Comparison of ENCODE assay signal across 8 cellular contexts in the genomic region with DNA sequence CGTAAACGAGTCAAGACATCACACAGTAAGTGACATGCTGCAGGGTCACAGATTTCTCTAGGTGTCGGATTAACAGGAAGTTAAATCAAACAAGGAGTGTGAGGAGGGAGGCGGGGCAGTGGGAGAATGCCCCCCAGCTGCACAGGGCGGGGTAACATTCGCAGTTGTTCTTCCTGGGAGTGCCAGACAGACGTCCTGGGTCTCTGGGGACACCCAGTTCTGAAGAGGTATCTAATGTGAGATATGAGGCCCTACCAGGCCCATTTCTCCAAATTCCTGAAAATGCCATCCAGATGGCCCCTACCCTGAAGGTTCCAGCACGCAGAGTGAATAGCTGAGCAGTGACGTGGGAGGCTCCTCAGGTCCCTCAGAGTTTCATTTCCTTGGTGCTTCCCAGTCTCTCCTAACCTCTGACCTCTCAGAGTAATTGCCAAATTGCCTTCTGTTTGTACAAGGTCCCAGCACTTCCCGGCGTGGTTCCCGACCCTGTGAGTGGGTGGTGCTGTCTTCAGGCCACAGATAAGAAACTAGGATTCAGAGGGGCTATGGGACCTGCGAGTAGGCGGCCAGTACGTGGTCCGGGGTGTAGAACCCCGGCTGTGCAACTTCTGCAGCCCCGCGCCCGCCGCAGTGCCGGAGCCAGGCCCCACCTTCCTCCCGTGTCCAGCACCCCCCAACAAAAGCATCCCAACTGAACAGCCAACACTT. TPM values are rescaled to one million over a fixed set of nuclear protein-coding genes. Genes with fewer than 3 reads are reported as not detected.
A peak's percentile ranks its signal among the peaks of the same experiment; 100 is the strongest.
DNase-seq lines count a peak whose midpoint lies in the region; ATAC-seq and TF ChIP-seq lines count a peak whose summit lies in the region.

No MANE protein-coding gene starts in this region.

- intact Hi-C loops in mucosa of descending colon (cut with DNase I, micrococcal nuclease) = loop anchor here (5.0 to 10.0 kb wide), 2 partner anchors 207 to 215 kb away; no protein-coding TSS in a partner anchor

- CTCF ChIA-PET in AG04449 (lab: Yijun Ruan, JAX) = interaction anchor here (1.0 to 9.2 kb wide), 19 partner anchors 8 to 317 kb away, joined by 3 to 140 read pairs (median 5); no protein-coding TSS in a partner anchor

- peak overlapping the region; percentile 84 to 88 for H3K27ac Mint-ChIP-seq in effector memory CD8-positive, alpha-beta T cell

- H3K9me3 ChIP-seq in RWPE2 (ENCODE audit: severe bottlenecking) (no peaks in the 10 kb centered on the region), mucosa of descending colon (no peaks in the 10 kb centered on the region)

- DNase-seq in AG04449 (ENCODE audit: low read depth, low spot score) (no peak), RWPE2 (ENCODE audit: low spot score) (no peak), mucosa of descending colon (peak; percentile 80 to 83 (median 82)), globus pallidus (ENCODE audit: low spot score) (no peak)
- DNase-seq in effector memory CD8-positive, alpha-beta T cell = peak in 2 of 3 experiments; percentile 5 to 36

- H3K27ac ChIP-seq in RWPE2 (ENCODE audit: poor library complexity, severe bottlenecking) = peak overlapping the region; percentile 89

- POLR2A ChIA-PET in AG04449 (lab: Yijun Ruan, JAX) = interaction anchor here (0.7 to 2.9 kb wide), 4 partner anchors 169 to 216 kb away, joined by 3 to 35 read pairs (median 5); no protein-coding TSS in a partner anchor

- H3K36me3 Mint-ChIP-seq in effector memory CD8-positive, alpha-beta T cell (ENCODE audit: insufficient read depth) = peaks cover 17% of the 10 kb centered on the region

- H3K4me3 ChIP-seq in AG04449 (ENCODE audit: low read depth, low read length) (peak overlapping the region; percentile 80), GM12875 (ENCODE audit: low read depth, low read length) (peak overlapping the region; percentile 77), RWPE2 (ENCODE audit: severe bottlenecking) (peak overlapping the region; percentile 86), mucosa of descending colon (peak overlapping the region; percentile 86)

- ATAC-seq in RWPE2 (ENCODE audit: low read depth) (peak; percentile 28), mucosa of descending colon (peak; percentile 47), GM21723 (IDR thresholded peaks at IDR 0.05; ENCODE audit: unreplicated experiment) (no peak), GM18520 (IDR thresholded peaks at IDR 0.05; ENCODE audit: unreplicated experiment) (no peak)
- no peak for ATAC-seq in effector memory CD8-positive, alpha-beta T cell (replicated peaks)

- H3K27me3 Mint-ChIP-seq in effector memory CD8-positive, alpha-beta T cell = peaks cover 10 to 19% of the 10 kb centered on the region in 2 donors

- H3K36me3 ChIP-seq in RWPE2 (ENCODE audit: low read depth) (peaks cover 38% of the 10 kb centered on the region), mucosa of descending colon (ENCODE audit: low read depth) (peaks cover 5% of the 10 kb centered on the region)

- peaks cover 21 to 29% of the 10 kb centered on the region in 2 donors for H3K4me1 Mint-ChIP-seq in effector memory CD8-positive, alpha-beta T cell (ENCODE audit: low read depth in 2 of 2)

- peak overlapping the region; percentile 77 to 78 for H3K4me3 Mint-ChIP-seq in effector memory CD8-positive, alpha-beta T cell

- no peaks in the 10 kb centered on the region for H3K9me3 Mint-ChIP-seq in effector memory CD8-positive, alpha-beta T cell

- peaks cover 7% of the 10 kb centered on the region for H3K4me1 ChIP-seq in RWPE2 (ENCODE audit: insufficient read depth, poor library complexity, severe bottlenecking)
- H3K4me1 ChIP-seq in mucosa of descending colon (ENCODE audit: low read depth) = peaks cover 32% of the 10 kb centered on the region

- TF ChIP-seq CTCF in AG04449 (IDR thresholded peaks at IDR 0.05; ENCODE audit: insufficient read depth, low read length, missing control alignments) (no peak), GM12875 (IDR thresholded peaks at IDR 0.05; ENCODE audit: borderline replicate concordance, insufficient read depth, low read depth, low read length) (no peak), RWPE2 (IDR thresholded peaks at IDR 0.05; ENCODE audit: poor library complexity, severe bottlenecking) (no peak), mucosa of descending colon (IDR thresholded peaks at IDR 0.05) (no peak)

- no peaks in the 10 kb centered on the region for H3K27me3 ChIP-seq in RWPE2 (ENCODE audit: insufficient read depth, poor library complexity, severe bottlenecking)

RNA-seq across cellular contexts. Expression of a gene that starts 1.8 kb away (rescaled TPM):
- 100 to 1,000 TPM; 210 to 402 (median 377) TPM for total RNA-seq in mucosa of descending colon

RNA-seq across cellular contexts. Expression of a gene that starts 19.5 kb away (rescaled TPM):
- not detected for total RNA-seq in mucosa of descending colon

Comparison
In these comparisons a context has a peak if more than half of its experiments do, and no peak if none do; other contexts are left out.
1. DNase-seq: peak in effector memory CD8-positive, alpha-beta T cell (2 of 3) and mucosa of descending colon (3 of 3); none in AG04449 (single experiment), RWPE2 (single experiment) and globus pallidus (single experiment).
2. ATAC-seq: peak in RWPE2 (single experiment) and mucosa of descending colon (single experiment); none in effector memory CD8-positive, alpha-beta T cell (single experiment), GM21723 (single experiment) and GM18520 (single experiment).
3. Peak in every context shown above with its lines, with median percentiles within 50 percentile points of each other: H3K4me3 ChIP-seq.